In the genomic region with DNA sequence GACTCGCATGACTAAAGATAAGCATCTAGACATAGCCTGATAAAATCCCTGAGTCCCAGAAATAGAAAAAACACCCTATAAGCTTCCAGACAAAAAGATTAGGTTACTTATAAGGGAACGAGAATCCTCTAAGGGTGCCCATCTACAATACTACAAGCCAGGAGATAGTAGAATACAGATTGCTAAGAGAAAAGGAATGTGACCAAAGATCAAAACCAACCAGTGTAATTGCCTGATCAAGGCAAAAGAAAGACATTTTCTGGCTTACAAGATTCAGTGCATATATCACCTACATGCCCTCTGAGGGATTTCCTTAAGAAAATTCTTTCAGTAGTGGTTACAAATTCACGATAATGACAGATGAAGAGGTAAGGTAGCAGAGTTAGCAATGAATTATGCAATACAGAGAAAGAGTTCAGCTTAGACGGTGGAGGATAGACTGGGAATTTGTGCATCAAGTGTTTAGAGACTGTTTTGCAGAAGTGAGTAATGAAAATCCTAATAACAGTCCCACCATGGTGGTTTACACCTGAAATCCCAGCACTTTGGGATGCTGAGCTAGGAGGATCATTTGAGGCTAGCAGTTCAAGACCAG, we compare ENCODE assay signal across 26 cellular contexts.
"Had no signal": no experiment of that assay in that cellular context is flagged by ENCODE, and none has a peak within 500 bp of the region (broad histone marks: within the 10 kb centered on the region; RNA-seq: fewer than 3 reads in every experiment).

No MANE protein-coding gene starts in this region.

- ATAC-seq: activated CD8-positive, alpha-beta memory T cell treated with anti-CD3 and anti-CD28 coated beads, Interleukin-2, amount 10 ng/mL, durations not matched to agents 7 days and 5 days; activated CD8-positive, alpha-beta T cell treated with anti-CD3 and anti-CD28 coated beads for 36 hours; activated naive CD8-positive, alpha-beta T cell treated with anti-CD3 and anti-CD28 coated beads, Interleukin-2, amount 50 U/mL, for 24 hours; natural killer cell; stimulated activated memory B cell treated with anti-CD40 and anti-IgM and Interleukin-4, amounts not matched to agents 10 μg/mL and 1 μg/mL and 100 μg/mL, for 72 hours had no signal

- FAIRE-seq: frontal cortex had no signal

- H3K27me3 ChIP-seq: stomach, suprapubic skin, tibial nerve, uterus had no signal

- H3K27ac ChIP-seq: left ventricle myocardium inferior, prostate gland, stomach, suprapubic skin, tibial nerve, uterus had no signal

- H3K9me3 ChIP-seq: left ventricle myocardium inferior, prostate gland, stomach, suprapubic skin, tibial nerve, uterus had no signal

- H3K4me1 ChIP-seq: prostate gland, stomach, suprapubic skin, tibial nerve, uterus had no signal

- H3K4me3 ChIP-seq: left ventricle myocardium inferior, prostate gland, stomach, suprapubic skin, tibial nerve, uterus had no signal

- DNase-seq: activated CD4-positive, alpha-beta T cell treated with anti-CD3 and anti-CD28 coated beads, Interleukin-2, amount 10 ng/mL, durations not matched to agents 7 days and 5 days; activated CD4-positive, CD25-positive, alpha-beta regulatory T cell treated with anti-CD3 and anti-CD28 coated beads, Interleukin-2, amount 50 U/mL, for 72 hours; activated CD8-positive, alpha-beta memory T cell treated with anti-CD3 and anti-CD28 coated beads, Interleukin-2, amount 10 ng/mL, durations not matched to agents 7 days and 5 days; activated CD8-positive, alpha-beta T cell treated with anti-CD3 and anti-CD28 coated beads for 36 hours; activated gamma-delta T cell; activated naive CD4-positive, alpha-beta T cell treated with anti-CD3 and anti-CD28 coated beads, Interleukin-2, amount 50 U/mL, for 16 hours; activated naive CD8-positive, alpha-beta T cell treated with anti-CD3 and anti-CD28 coated beads, Interleukin-2, amount 50 U/mL, for 24 hours; activated T-cell treated with anti-CD3 and anti-CD28 coated beads for 4 hours; anterior cingulate cortex; caudate nucleus; effector memory CD4-positive, alpha-beta T cell; glutamatergic neuron; hippocampal formation; kidney glomerular epithelial cell; left ventricle myocardium inferior; midbrain; natural killer cell; stimulated activated CD4-positive, alpha-beta T cell treated with anti-CD3 and anti-CD28 coated beads, Interleukin-12 subunit alpha, Interleukin-12 subunit beta, amount 100 ng/mL, for 4 hours; stimulated activated CD4-positive, alpha-beta T cell treated with anti-CD3 and anti-CD28 coated beads, Interleukin-1b, Interleukin-23, amount 100 ng/mL, for 48 hours; stomach; uterus had no signal

- H3K36me3 ChIP-seq: left ventricle myocardium inferior, prostate gland, suprapubic skin, uterus had no signal
